ENCODE assay signal across 9 cellular contexts in the genomic region with DNA sequence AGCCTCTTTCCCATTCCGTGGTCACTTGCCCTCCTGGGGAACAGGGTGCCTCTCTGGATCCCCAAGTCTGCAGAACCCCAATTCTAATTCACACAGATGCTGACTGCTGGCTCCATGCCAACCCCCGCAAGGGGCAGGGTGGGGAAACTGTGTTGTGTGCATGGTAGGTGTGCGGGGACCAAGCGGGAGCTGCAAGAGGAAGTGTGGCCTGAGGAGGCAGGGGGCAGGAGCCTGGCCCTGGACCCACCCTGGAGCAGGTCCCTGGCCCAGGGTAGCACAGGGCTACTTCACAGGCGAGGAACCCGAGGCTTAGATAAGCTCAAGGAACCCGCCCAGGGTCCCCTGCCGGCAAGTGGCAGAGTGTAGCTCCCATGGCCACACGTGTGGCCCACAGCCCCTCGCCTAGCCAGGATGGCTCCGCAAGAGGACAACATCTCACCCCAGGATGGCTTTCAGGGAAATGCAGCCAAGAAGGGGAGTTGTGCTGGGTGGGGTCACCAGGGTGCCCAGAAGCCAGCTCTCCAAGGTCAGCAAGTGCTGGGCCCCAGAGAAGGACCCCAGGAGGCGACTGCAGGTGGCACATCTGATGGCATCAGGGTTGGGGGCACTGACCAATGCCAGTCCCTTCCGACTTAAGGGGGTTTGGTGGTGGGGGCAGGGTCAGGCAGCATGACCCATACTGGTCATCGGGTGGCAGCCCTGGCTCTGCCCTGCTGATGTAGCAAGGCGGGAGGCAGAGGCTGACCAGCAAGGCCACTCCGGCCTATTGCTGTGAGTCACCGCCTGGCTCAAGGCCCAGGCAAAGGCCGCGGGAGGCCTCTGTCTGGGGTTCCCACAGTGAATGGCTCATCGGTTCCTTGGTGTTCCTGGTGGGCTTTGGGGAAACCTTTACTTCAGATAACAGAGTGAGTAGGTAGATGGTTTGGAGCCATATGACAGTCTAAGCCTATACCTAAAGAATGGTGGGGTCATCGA. TPM values are rescaled to one million over a fixed set of nuclear protein-coding genes. Genes with fewer than 3 reads are reported as not detected.
A peak's percentile ranks its signal among the peaks of the same experiment; 100 is the strongest.
DNase-seq lines count a peak whose midpoint lies in the region; ATAC-seq and TF ChIP-seq lines count a peak whose summit lies in the region.
"Had no signal": no experiment of that assay in that cellular context is flagged by ENCODE, and none has a peak within 500 bp of the region (broad histone marks: within the 10 kb centered on the region; RNA-seq: fewer than 3 reads in every experiment).

No MANE protein-coding gene starts in this region.

- no TSS peak for BruUV-seq in HCT116 (replicated peaks; lab: Mats Ljungman, UMichigan)
- no TSS peak for BruUV-seq in mammary epithelial cell (replicated peaks; lab: Mats Ljungman, UMichigan)
- BruUV-seq in OCI-LY7 (replicated peaks; lab: Mats Ljungman, UMichigan), result no TSS peak

- H3K36me3 ChIP-seq in HCT116 (ENCODE audit: control insufficient read depth in 1 of 2, insufficient read depth in 2 of 2, low read length in 2 of 2) (no peaks in the 10 kb centered on the region), mammary epithelial cell (ENCODE audit: insufficient read depth, low read length) (no peaks in the 10 kb centered on the region), stomach (no peaks in the 10 kb centered on the region), OCI-LY7 (ENCODE audit: insufficient read depth, low read length) (no peaks in the 10 kb centered on the region)

- in situ Hi-C loops in mammary epithelial cell (cut with MboI; ENCODE audit: low sequenced_read_pairs in 2 of 2), result no loop called here

- WGBS in mammary epithelial cell (ENCODE audit: low coverage, missing lambda C conversion rate), result 73% methylated on average over 20 of the region's 21 CpGs
- WGBS in stomach, 5 donors, result 43 to 55% (median 49%) methylated on average over 15 to 21 of the region's 21 CpGs

- H3K27ac ChIP-seq in HCT116 (ENCODE audit: low read depth, low read length) (no peak overlapping the region), mammary epithelial cell (ENCODE audit: insufficient read depth, low read depth, low read length) (no peak overlapping the region), stomach (peak overlapping the region in 4 of 5 donors; percentile 52 to 85 (median 72)), OCI-LY7 (ENCODE audit: low read depth, low read length, poor library complexity, severe bottlenecking) (no peak overlapping the region)

- dilution Hi-C loops in mammary epithelial cell (cut with HindIII; ENCODE audit: low sequenced_read_pairs), result loop anchor here (10.0 kb wide), 2 partner anchors 71 to 211 kb away; partner anchors contain the start of gene CYP46A1

- no peak for DNase-seq in HCT116 (ENCODE audit: low read depth, low spot score)
- DNase-seq in mammary epithelial cell, result peak; percentile 56
- peak; percentile 77 for DNase-seq in islet precursor cell
- DNase-seq in stomach, result peak; percentile 77
- DNase-seq in OCI-LY7 (ENCODE audit: low spot score), result no peak
- DNase-seq: activated B cell treated with CpG ODN at 0.5 μM for 24 hours had no signal

- CTCF ChIA-PET in HCT116 (lab: Charles Lee) (no interaction called here), mammary epithelial cell (lab: Charles Lee; ENCODE audit: low non-redundant PET) (no interaction called here), OCI-LY7 (lab: Charles Lee; ENCODE audit: unreplicated experiment) (no interaction called here)

- no peaks in the 10 kb centered on the region for H3K9me2 ChIP-seq in HCT116 (ENCODE audit: insufficient read depth)
- no peaks in the 10 kb centered on the region for H3K9me2 ChIP-seq in OCI-LY7 (ENCODE audit: insufficient read depth, low read length)

- TF ChIP-seq POLR2A in HCT116 (IDR thresholded peaks at IDR 0.05; ENCODE audit: borderline replicate concordance, extremely low read depth, insufficient read depth, insufficient read length), result no peak
- no peak for TF ChIP-seq POLR2A in stomach (IDR thresholded peaks at IDR 0.05)

- H4K20me1 ChIP-seq in HCT116 (ENCODE audit: insufficient read depth) (no peaks in the 10 kb centered on the region), mammary epithelial cell (ENCODE audit: insufficient read depth, low read length) (no peaks in the 10 kb centered on the region), OCI-LY7 (ENCODE audit: insufficient read depth, low read length) (no peaks in the 10 kb centered on the region)

- RAD21 ChIA-PET in HCT116 (lab: Charles Lee; ENCODE audit: low non-redundant PET in 1 of 2, low total read pairs in 2 of 2, uncharacterized antibody in 2 of 2, unreplicated experiment in 2 of 2), result no interaction called here

- no peaks in the 10 kb centered on the region for H3K79me2 ChIP-seq in HCT116 (ENCODE audit: insufficient read depth, low read length)
- no peaks in the 10 kb centered on the region for H3K79me2 ChIP-seq in mammary epithelial cell (ENCODE audit: insufficient read depth, low read length)
- H3K79me2 ChIP-seq in OCI-LY7 (ENCODE audit: insufficient read depth, low read depth, low read length), result no peaks in the 10 kb centered on the region

- H3K9me3 ChIP-seq in HCT116 (ENCODE audit: control insufficient read depth in 1 of 2, insufficient read depth in 1 of 2, low read depth in 1 of 2, low read length in 2 of 2) (no peaks in the 10 kb centered on the region), mammary epithelial cell (replicated peaks; ENCODE audit: insufficient read depth, low read length) (no peaks in the 10 kb centered on the region), stomach (no peaks in the 10 kb centered on the region), OCI-LY7 (ENCODE audit: low read length) (no peaks in the 10 kb centered on the region)

- peaks cover 28 to 68% of the 10 kb centered on the region in 2 experiments for H3K4me1 ChIP-seq in HCT116 (ENCODE audit: control insufficient read depth in 1 of 2, insufficient read depth in 2 of 2, low read length in 2 of 2)
- H3K4me1 ChIP-seq in mammary epithelial cell (ENCODE audit: insufficient read depth, low read length), result peaks cover 24% of the 10 kb centered on the region
- H3K4me1 ChIP-seq in stomach, result peaks cover 40 to 97% (median 65%) of the 10 kb centered on the region in 4 donors
- H3K4me1 ChIP-seq in OCI-LY7 (ENCODE audit: insufficient read depth, low read length, poor library complexity, severe bottlenecking), result peaks cover 6% of the 10 kb centered on the region

- no peak for TF ChIP-seq RAD21 in HCT116 (IDR thresholded peaks at IDR 0.05; ENCODE audit: low read depth)

- H3K9ac ChIP-seq in HCT116 (ENCODE audit: low read length), result no peak overlapping the region
- no peak overlapping the region for H3K9ac ChIP-seq in mammary epithelial cell (ENCODE audit: insufficient read depth, low read length)

- no peak overlapping the region for H3K4me3 ChIP-seq in HCT116 (replicated peaks in 1 of 2; ENCODE audit: low read depth in 1 of 2, low read length in 2 of 2)
- H3K4me3 ChIP-seq in mammary epithelial cell (replicated peaks in 1 of 3; ENCODE audit: insufficient read depth in 1 of 3, low read depth in 2 of 3, low read length in 3 of 3), result no peak overlapping the region
- no peak overlapping the region for H3K4me3 ChIP-seq in stomach
- no peak overlapping the region for H3K4me3 ChIP-seq in OCI-LY7 (ENCODE audit: low read depth, low read length, poor library complexity, severe bottlenecking)

- H2AFZ ChIP-seq in HCT116 (ENCODE audit: low read depth, low read length, poor library complexity, severe bottlenecking), result no peak overlapping the region
- no peak overlapping the region for H2AFZ ChIP-seq in mammary epithelial cell (ENCODE audit: low read depth, low read length)
- no peak overlapping the region for H2AFZ ChIP-seq in OCI-LY7 (ENCODE audit: low read length)

- H3K27me3 ChIP-seq in HCT116 (ENCODE audit: insufficient read depth, low read length) (no peaks in the 10 kb centered on the region; the same call in 1 of the 2 replicates), mammary epithelial cell (ENCODE audit: insufficient read depth, low read length) (no peaks in the 10 kb centered on the region), stomach (peaks cover 0 to 12% (median 7%) of the 10 kb centered on the region in 3 donors)

- H3K4me2 ChIP-seq in HCT116 (ENCODE audit: low read length) (peak overlapping the region; percentile 42), mammary epithelial cell (ENCODE audit: insufficient read depth, low read depth, low read length) (no peak overlapping the region), OCI-LY7 (ENCODE audit: low read length) (no peak overlapping the region)

- intact Hi-C loops in HCT116 (cut with micrococcal nuclease) (loop anchor here (5.0 kb wide), 1 partner anchor 36 kb away; the partner anchor contains the start of gene EML1), mammary epithelial cell (cut with micrococcal nuclease) (loop anchor here (2.0 kb wide), 1 partner anchor 23 kb away; no protein-coding TSS in a partner anchor), stomach (cut with DNase I; ENCODE audit: low total_unique reads) (no loop called here), OCI-LY7 (cut with micrococcal nuclease; ENCODE audit: unreplicated experiment) (no loop called here)

- POLR2A ChIA-PET in HCT116 (lab: Charles Lee) (no interaction called here), OCI-LY7 (lab: Charles Lee) (no interaction called here)

- ATAC-seq in HCT116 (peak; percentile 82), GM18519 (IDR thresholded peaks at IDR 0.05; ENCODE audit: low FRiP score, unreplicated experiment) (no peak), HG03095 (IDR thresholded peaks at IDR 0.05; ENCODE audit: unreplicated experiment) (no peak), GM21526 (IDR thresholded peaks at IDR 0.05; ENCODE audit: low FRiP score, unreplicated experiment) (no peak)

- TF ChIP-seq EP300 in stomach (IDR thresholded peaks at IDR 0.05), result no peak

- TF ChIP-seq CTCF in HCT116 (IDR thresholded peaks at IDR 0.05 in 2 of 3, conservative IDR thresholded peaks at IDR 0.05 in 1 of 3; ENCODE audit: borderline replicate concordance in 1 of 3, insufficient read depth in 1 of 3, low read depth in 2 of 3, low read length in 2 of 3) (no peak), mammary epithelial cell (conservative IDR thresholded peaks at IDR 0.05 in 1 of 2, IDR thresholded peaks at IDR 0.05 in 1 of 2; ENCODE audit: extremely low read depth in 1 of 2, insufficient read depth in 1 of 2, low read depth in 1 of 2, low read length in 2 of 2) (no peak), stomach (IDR thresholded peaks at IDR 0.05) (no peak), OCI-LY7 (conservative IDR thresholded peaks at IDR 0.05; ENCODE audit: low read length) (no peak)

TF ChIP-seq in HCT116, 20 proteins besides CTCF, POLR2A, EP300 and RAD21 (continues in another document):
- TF ChIP-seq YY1 (IDR thresholded peaks at IDR 0.05; ENCODE audit: extremely low read depth, insufficient replicate concordance, low read depth, low read length) (peak; percentile 14), SRF (IDR thresholded peaks at IDR 0.05; ENCODE audit: low read depth) (no peak), SP1 (IDR thresholded peaks at IDR 0.05; ENCODE audit: low read depth) (peak; percentile 56; the same call in 1 of the 2 replicates), POLR2AphosphoS5 (IDR thresholded peaks at IDR 0.05; ENCODE audit: low read depth, low read length) (peak; percentile 44)

RNA-seq across cellular contexts. Expression of gene EML1, which starts 37.3 kb away (rescaled TPM):
- total RNA-seq in HCT116 (2021; ENCODE audit: unreplicated experiment) (7.4 TPM), mammary epithelial cell (1 to 10 TPM; 2.8 to 4.2 TPM), stomach (10 to 100 TPM; 30.1 to 66.5 (median 43.5) TPM), OCI-LY7 (2022) (not detected in 2 replicates)
- polyA plus RNA-seq in HCT116 (2012), result 3.6 and 5.2 TPM in 2 replicates
- polyA plus RNA-seq in mammary epithelial cell (0.42 TPM), stomach (10 to 100 TPM in 1 of 3 donors, 1 to 10 TPM in 2; 5.8 to 11.3 (median 6.7) TPM)
- 46.5 TPM for polyA minus RNA-seq in mammary epithelial cell
- total RNA-seq in OCI-LY7 (2014; rRNA removed; shearing (Covaris generic)), result not detected in 2 replicates
- total RNA-seq: activated B cell treated with CpG ODN at 0.5 μM for 24 hours had no signal

Comparison
In these comparisons a context has a peak if more than half of its experiments do, and no peak if none do; other contexts are left out.
1. DNase-seq: peak in mammary epithelial cell (single experiment), islet precursor cell (single experiment) and stomach (single experiment); none in HCT116 (single experiment) and OCI-LY7 (single experiment).
2. H3K27ac ChIP-seq: peak in stomach (4 of 5); none in HCT116 (single experiment), mammary epithelial cell (single experiment) and OCI-LY7 (single experiment).
3. intact Hi-C loops: an anchor here in HCT116 (5.0 kb wide) and mammary epithelial cell (2.0 kb wide); none called in stomach and OCI-LY7.